29 cellular contexts compared by ENCODE assay signal in genomic region chr22:49056301-49056700, GRCh38.
DNase-seq lines count a peak whose midpoint lies in the region; ATAC-seq, FAIRE-seq and TF ChIP-seq lines count a peak whose summit lies in the region.
"Had no signal": no experiment of that assay in that cellular context is flagged by ENCODE, and none has a peak within 500 bp of the region (broad histone marks: within the 10 kb centered on the region; RNA-seq: fewer than 3 reads in every experiment).

No MANE protein-coding gene starts in this region.

- no peaks in the 10 kb centered on the region for H3K4me1 Mint-ChIP-seq in activated naive CD8-positive, alpha-beta T cell treated with anti-CD3 and anti-CD28 coated beads, Interleukin-2, amount 10 ng/mL, durations not matched to agents 7 days and 5 days
- H3K4me1 Mint-ChIP-seq in activated naive CD8-positive, alpha-beta T cell treated with anti-CD3 and anti-CD28 coated beads for 36 hours: no peaks in the 10 kb centered on the region
- H3K4me1 Mint-ChIP-seq in chondrocyte (ENCODE audit: low read depth): no peaks in the 10 kb centered on the region
- H3K4me1 Mint-ChIP-seq: CD14-positive monocyte; CD4-positive, CD25-positive, alpha-beta regulatory T cell had no signal

- no peak overlapping the region for H3K4me3 Mint-ChIP-seq in activated naive CD8-positive, alpha-beta T cell treated with anti-CD3 and anti-CD28 coated beads, Interleukin-2, amount 10 ng/mL, durations not matched to agents 7 days and 5 days
- no peak overlapping the region for H3K4me3 Mint-ChIP-seq in activated naive CD8-positive, alpha-beta T cell treated with anti-CD3 and anti-CD28 coated beads for 36 hours
- no peak overlapping the region for H3K4me3 Mint-ChIP-seq in chondrocyte (ENCODE audit: unreplicated experiment)
- H3K4me3 Mint-ChIP-seq: CD14-positive monocyte; CD4-positive, alpha-beta memory T cell; CD4-positive, CD25-positive, alpha-beta regulatory T cell; CD8-positive, alpha-beta memory T cell had no signal

- H3K9me3 ChIP-seq in PC-3 (ENCODE audit: low read length) (no peaks in the 10 kb centered on the region), OCI-LY7 (ENCODE audit: low read length) (no peaks in the 10 kb centered on the region)
- H3K9me3 ChIP-seq: BE2C, BLaER1 had no signal

- H3K9me3 Mint-ChIP-seq in activated naive CD8-positive, alpha-beta T cell treated with anti-CD3 and anti-CD28 coated beads, Interleukin-2, amount 10 ng/mL, durations not matched to agents 7 days and 5 days: no peaks in the 10 kb centered on the region
- H3K9me3 Mint-ChIP-seq in activated naive CD8-positive, alpha-beta T cell treated with anti-CD3 and anti-CD28 coated beads for 36 hours: no peaks in the 10 kb centered on the region
- no peaks in the 10 kb centered on the region for H3K9me3 Mint-ChIP-seq in chondrocyte (ENCODE audit: low read depth)
- H3K9me3 Mint-ChIP-seq: CD14-positive monocyte; CD4-positive, alpha-beta memory T cell; CD8-positive, alpha-beta memory T cell had no signal

- H3K27ac ChIP-seq in PC-3 (ENCODE audit: low read length): no peak overlapping the region
- H3K27ac ChIP-seq in OCI-LY7 (ENCODE audit: low read depth, low read length, poor library complexity, severe bottlenecking): no peak overlapping the region
- H3K27ac ChIP-seq: BLaER1 had no signal

- H4K20me1 ChIP-seq in PC-3 (ENCODE audit: low read length) (no peaks in the 10 kb centered on the region), OCI-LY7 (ENCODE audit: insufficient read depth, low read length) (no peaks in the 10 kb centered on the region)
- H4K20me1 ChIP-seq: BLaER1 had no signal

- H3K27me3 ChIP-seq in bronchial epithelial cell (ENCODE audit: control insufficient read depth, insufficient read depth, low read length): no peaks in the 10 kb centered on the region
- no peaks in the 10 kb centered on the region for H3K27me3 ChIP-seq in PC-3 (ENCODE audit: low read length)
- H3K27me3 ChIP-seq: BE2C, BLaER1 had no signal

- peak; percentile 93 for FAIRE-seq in bronchial epithelial cell (lab: Jason Lieb, UNC)
- FAIRE-seq: A204.1, GM12878, GM12892, GM18507 had no signal

- no peaks in the 10 kb centered on the region for H3K79me2 ChIP-seq in PC-3 (ENCODE audit: low read length)
- no peaks in the 10 kb centered on the region for H3K79me2 ChIP-seq in OCI-LY7 (ENCODE audit: insufficient read depth, low read depth, low read length)

- H3K36me3 ChIP-seq in bronchial epithelial cell (ENCODE audit: control insufficient read depth, insufficient read depth, low read length) (no peaks in the 10 kb centered on the region), PC-3 (ENCODE audit: low read depth, low read length) (no peaks in the 10 kb centered on the region), OCI-LY7 (ENCODE audit: insufficient read depth, low read length) (no peaks in the 10 kb centered on the region)
- H3K36me3 ChIP-seq: BE2C, BLaER1 had no signal

- no peak for ATAC-seq in activated naive CD8-positive, alpha-beta T cell treated with anti-CD3 and anti-CD28 coated beads, Interleukin-2, amount 10 ng/mL, durations not matched to agents 7 days and 5 days (ENCODE audit: low read depth)
- ATAC-seq in PC-3: no peak
- ATAC-seq: GM12878 had no signal

- H3K4me3 ChIP-seq in bronchial epithelial cell (ENCODE audit: low read depth, low read length): no peak overlapping the region
- no peak overlapping the region for H3K4me3 ChIP-seq in PC-3 (ENCODE audit: low read length)
- no peak overlapping the region for H3K4me3 ChIP-seq in OCI-LY7 (ENCODE audit: low read depth, low read length, poor library complexity, severe bottlenecking)
- H3K4me3 ChIP-seq: BLaER1, GM12878 had no signal

- H3K36me3 Mint-ChIP-seq in activated naive CD8-positive, alpha-beta T cell treated with anti-CD3 and anti-CD28 coated beads, Interleukin-2, amount 10 ng/mL, durations not matched to agents 7 days and 5 days: no peaks in the 10 kb centered on the region
- no peaks in the 10 kb centered on the region for H3K36me3 Mint-ChIP-seq in activated naive CD8-positive, alpha-beta T cell treated with anti-CD3 and anti-CD28 coated beads for 36 hours
- H3K36me3 Mint-ChIP-seq in chondrocyte (ENCODE audit: low read depth): no peaks in the 10 kb centered on the region
- H3K36me3 Mint-ChIP-seq: CD14-positive monocyte; CD4-positive, alpha-beta memory T cell; CD4-positive, CD25-positive, alpha-beta regulatory T cell; CD8-positive, alpha-beta memory T cell had no signal

- no peaks in the 10 kb centered on the region for H3K9me2 ChIP-seq in PC-3 (replicated peaks; ENCODE audit: low read length)
- H3K9me2 ChIP-seq in OCI-LY7 (ENCODE audit: insufficient read depth, low read length): no peaks in the 10 kb centered on the region

- H3K4me1 ChIP-seq in PC-3 (ENCODE audit: insufficient read depth, low read length) (no peaks in the 10 kb centered on the region), OCI-LY7 (ENCODE audit: insufficient read depth, low read length, poor library complexity, severe bottlenecking) (no peaks in the 10 kb centered on the region)
- H3K4me1 ChIP-seq: BE2C, BLaER1 had no signal

- peak; percentile 1 for DNase-seq in activated naive CD8-positive, alpha-beta T cell treated with anti-CD3 and anti-CD28 coated beads, Interleukin-2, amount 10 ng/mL, durations not matched to agents 7 days and 5 days
- no peak for DNase-seq in activated naive CD8-positive, alpha-beta T cell treated with anti-CD3 and anti-CD28 coated beads for 36 hours
- DNase-seq in bronchial epithelial cell (ENCODE audit: low read depth) (no peak), chondrocyte (ENCODE audit: low spot score) (peak; percentile 52), posterior vena cava (ENCODE audit: low spot score) (peak; percentile 67), cerebellar nuclear complex (lab: John Stamatoyannopoulos, UW) (no peak), PC-3 (no peak), OCI-LY7 (ENCODE audit: low spot score) (no peak)
- DNase-seq: 8988T; ACHN; BE2C; C1 segment of cervical spinal cord; CD4-positive, alpha-beta memory T cell; CD4-positive, CD25-positive, alpha-beta regulatory T cell; COR-L47; DMS 273 treated with DMSO at 0.1 percent for 48 hours; DMS153; DMS53; DMS79; DND-41; EL; GDM1 had no signal

- no peaks in the 10 kb centered on the region for H3K27me3 Mint-ChIP-seq in activated naive CD8-positive, alpha-beta T cell treated with anti-CD3 and anti-CD28 coated beads, Interleukin-2, amount 10 ng/mL, durations not matched to agents 7 days and 5 days
- H3K27me3 Mint-ChIP-seq in activated naive CD8-positive, alpha-beta T cell treated with anti-CD3 and anti-CD28 coated beads for 36 hours: peaks cover 20% of the 10 kb centered on the region
- H3K27me3 Mint-ChIP-seq in chondrocyte (ENCODE audit: low read depth): peaks cover 11% of the 10 kb centered on the region

- H3F3A ChIP-seq in PC-3 (ENCODE audit: low read length, unreplicated experiment): no peaks in the 10 kb centered on the region

- intact Hi-C loops in posterior vena cava (cut with DNase I): no loop called here
- intact Hi-C loops in PC-3 (cut with micrococcal nuclease): no loop called here
- intact Hi-C loops in OCI-LY7 (cut with micrococcal nuclease; ENCODE audit: unreplicated experiment): no loop called here

- BruUV-seq in PC-3 (replicated peaks; lab: Mats Ljungman, UMichigan) (no TSS peak), OCI-LY7 (replicated peaks; lab: Mats Ljungman, UMichigan) (no TSS peak)

- POLR2A ChIA-PET in activated naive CD8-positive, alpha-beta T cell treated with anti-CD3 and anti-CD28 coated beads, Interleukin-2, amount 10 ng/mL, durations not matched to agents 7 days and 5 days (lab: Charles Lee): no interaction called here
- POLR2A ChIA-PET in PC-3 (lab: Charles Lee; ENCODE audit: unreplicated experiment): no interaction called here
- POLR2A ChIA-PET in OCI-LY7 (lab: Charles Lee): no interaction called here

- H2AFZ ChIP-seq in PC-3 (ENCODE audit: low read length) (no peak overlapping the region), OCI-LY7 (ENCODE audit: low read length) (no peak overlapping the region)

- H3K4me2 ChIP-seq in PC-3 (ENCODE audit: low read length) (no peak overlapping the region), OCI-LY7 (ENCODE audit: low read length) (no peak overlapping the region)
- H3K4me2 ChIP-seq: BLaER1 had no signal

- no peak overlapping the region for H3K9ac ChIP-seq in PC-3 (ENCODE audit: low read length)
- H3K9ac ChIP-seq: BLaER1 had no signal

- TF ChIP-seq CTCF in bronchial epithelial cell (IDR thresholded peaks at IDR 0.05; ENCODE audit: insufficient read depth, low read length, severe bottlenecking): no peak
- TF ChIP-seq CTCF in chondrocyte (IDR thresholded peaks at IDR 0.05): no peak
- TF ChIP-seq CTCF in PC-3 (conservative IDR thresholded peaks at IDR 0.05; ENCODE audit: low read depth, low read length): no peak
- TF ChIP-seq CTCF in OCI-LY7 (conservative IDR thresholded peaks at IDR 0.05; ENCODE audit: low read length): no peak

- CTCF ChIA-PET in PC-3 (lab: Charles Lee): no interaction called here
- CTCF ChIA-PET in OCI-LY7 (lab: Charles Lee; ENCODE audit: unreplicated experiment): no interaction called here

- no peak overlapping the region for H3K27ac Mint-ChIP-seq in activated naive CD8-positive, alpha-beta T cell treated with anti-CD3 and anti-CD28 coated beads, Interleukin-2, amount 10 ng/mL, durations not matched to agents 7 days and 5 days
- no peak overlapping the region for H3K27ac Mint-ChIP-seq in activated naive CD8-positive, alpha-beta T cell treated with anti-CD3 and anti-CD28 coated beads for 36 hours
- H3K27ac Mint-ChIP-seq in chondrocyte (ENCODE audit: unreplicated experiment): no peak overlapping the region
- H3K27ac Mint-ChIP-seq: CD14-positive monocyte; CD4-positive, CD25-positive, alpha-beta regulatory T cell; CD8-positive, alpha-beta memory T cell had no signal

Comparison
In these comparisons a context has a peak if more than half of its experiments do, and no peak if none do; other contexts are left out.
1. DNase-seq: peak in activated naive CD8-positive, alpha-beta T cell treated with anti-CD3 and anti-CD28 coated beads, Interleukin-2, amount 10 ng/mL, durations not matched to agents 7 days and 5 days (single experiment), chondrocyte (single experiment) and posterior vena cava (single experiment); none in activated naive CD8-positive, alpha-beta T cell treated with anti-CD3 and anti-CD28 coated beads for 36 hours (single experiment), bronchial epithelial cell (single experiment), cerebellar nuclear complex (0 of 2), PC-3 (single experiment) and OCI-LY7 (single experiment).